ENCODE assay signal across 23 cellular contexts in the genomic region with DNA sequence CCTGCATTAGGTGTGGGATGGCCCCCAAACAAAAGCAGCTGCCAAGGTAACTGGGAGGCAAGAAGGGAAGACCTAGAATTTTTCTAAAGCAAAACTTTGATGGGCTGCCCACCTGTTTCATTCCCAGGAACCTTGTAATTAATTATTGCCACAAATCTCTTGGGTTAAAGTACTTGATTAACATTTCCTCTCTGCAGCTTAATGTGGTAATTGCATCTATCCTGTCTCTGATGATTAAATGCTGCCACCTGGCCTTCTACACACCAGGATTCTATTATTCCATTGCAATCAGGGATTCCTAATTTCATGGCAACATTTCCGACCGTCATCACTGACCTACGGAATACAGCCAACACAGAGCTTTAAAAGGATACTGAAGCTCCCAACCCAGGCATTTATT.
"Had no signal": no experiment of that assay in that cellular context is flagged by ENCODE, and none has a peak within 500 bp of the region (broad histone marks: within the 10 kb centered on the region; RNA-seq: fewer than 3 reads in every experiment).

No MANE protein-coding gene starts in this region.

- H3K27me3 Mint-ChIP-seq: activated naive CD4-positive, alpha-beta T cell treated with anti-CD3 and anti-CD28 coated beads, Interleukin-2, amount 50 U/mL, for 24 hours; activated T-helper 17 cell treated with anti-CD3 and anti-CD28 coated beads, Interleukin-2, amount 50 U/mL, for 72 hours; central memory CD8-positive, alpha-beta T cell had no signal

- H3K4me1 Mint-ChIP-seq: activated CD4-positive, alpha-beta T cell treated with anti-CD3 and anti-CD28 coated beads, Interleukin-2, amount 10 ng/mL, durations not matched to agents 24 days and 14 days; activated naive CD4-positive, alpha-beta T cell treated with anti-CD3 and anti-CD28 coated beads, Interleukin-2, amount 50 U/mL, for 24 hours; activated naive CD8-positive, alpha-beta T cell treated with anti-CD3 and anti-CD28 coated beads, Interleukin-2, amount 10 ng/mL, durations not matched to agents 7 days and 5 days; activated T-helper 17 cell treated with anti-CD3 and anti-CD28 coated beads, Interleukin-2, amount 50 U/mL, for 72 hours; central memory CD8-positive, alpha-beta T cell had no signal

- ATAC-seq: activated CD8-positive, alpha-beta T cell treated with anti-CD3 and anti-CD28 coated beads for 36 hours; activated T-cell treated with anti-CD3 and anti-CD28 coated beads, Interleukin-2, amount 50 U/mL, for 72 hours; activated T-helper 17 cell treated with anti-CD3 and anti-CD28 coated beads, Interleukin-2, amount 50 U/mL, for 72 hours; Panc1 had no signal

- DNase-seq: activated CD4-positive, alpha-beta T cell treated with anti-CD3 and anti-CD28 coated beads, Interleukin-2, amount 50 U/mL, for 4 hours; activated CD8-positive, alpha-beta T cell treated with anti-CD3 and anti-CD28 coated beads for 36 hours; activated effector memory CD4-positive, alpha-beta T cell treated with anti-CD3 and anti-CD28 coated beads, Interleukin-2, amount 50 U/mL, for 16 hours; activated naive CD4-positive, alpha-beta T cell treated with Interleukin-2 at 50 U/mL for 16 hours; activated naive CD8-positive, alpha-beta T cell treated with anti-CD3 and anti-CD28 coated beads, Interleukin-2, amount 10 ng/mL, durations not matched to agents 7 days and 5 days; activated T-cell treated with anti-CD3 and anti-CD28 coated beads, Interleukin-2, amount 50 U/mL, for 1 hour; activated T-cell treated with anti-CD3 and anti-CD28 coated beads, Interleukin-2, amount 50 U/mL, for 72 hours; amygdala; colonic mucosa; Kasumi-1; KG1; NCI-H1694 treated with DMSO at 0.1 percent for 48 hours; NCI-H2029; NCI-H345; NCI-H526; SHP77 had no signal

- H3K4me3 Mint-ChIP-seq: activated CD4-positive, alpha-beta T cell treated with anti-CD3 and anti-CD28 coated beads, Interleukin-2, amount 10 ng/mL, durations not matched to agents 24 days and 14 days; activated CD8-positive, alpha-beta T cell treated with anti-CD3 and anti-CD28 coated beads for 36 hours; activated naive CD4-positive, alpha-beta T cell treated with anti-CD3 and anti-CD28 coated beads, Interleukin-2, amount 50 U/mL, for 24 hours; activated naive CD8-positive, alpha-beta T cell treated with anti-CD3 and anti-CD28 coated beads, Interleukin-2, amount 10 ng/mL, durations not matched to agents 7 days and 5 days; activated T-cell treated with anti-CD3 and anti-CD28 coated beads, Interleukin-2, amount 50 U/mL, for 72 hours; activated T-helper 17 cell treated with anti-CD3 and anti-CD28 coated beads, Interleukin-2, amount 50 U/mL, for 72 hours; central memory CD8-positive, alpha-beta T cell; T-helper 1 cell treated with Interleukin-12 subunit alpha and Interleukin-12 subunit beta and Interleukin-4 antibody, amounts not matched to agents 30 μg/mL and 1 μg/mL, for 36 hours; T-helper 2 cell treated with Interferon-gamma antibody and Interleukin-4, amounts not matched to agents 5 μg/mL and 100 μg/mL, for 36 hours had no signal

- H3K9me3 Mint-ChIP-seq: activated T-helper 17 cell treated with anti-CD3 and anti-CD28 coated beads, Interleukin-2, amount 50 U/mL, for 72 hours; central memory CD8-positive, alpha-beta T cell; T-helper 1 cell treated with Interleukin-12 subunit alpha and Interleukin-12 subunit beta and Interleukin-4 antibody, amounts not matched to agents 30 μg/mL and 1 μg/mL, for 36 hours had no signal

- H3K27ac Mint-ChIP-seq: activated CD4-positive, alpha-beta T cell treated with anti-CD3 and anti-CD28 coated beads, Interleukin-2, amount 10 ng/mL, durations not matched to agents 24 days and 14 days; activated CD8-positive, alpha-beta T cell treated with anti-CD3 and anti-CD28 coated beads for 36 hours; activated naive CD4-positive, alpha-beta T cell treated with anti-CD3 and anti-CD28 coated beads, Interleukin-2, amount 50 U/mL, for 24 hours; activated naive CD8-positive, alpha-beta T cell treated with anti-CD3 and anti-CD28 coated beads, Interleukin-2, amount 10 ng/mL, durations not matched to agents 7 days and 5 days; activated T-cell treated with anti-CD3 and anti-CD28 coated beads, Interleukin-2, amount 50 U/mL, for 72 hours; activated T-helper 17 cell treated with anti-CD3 and anti-CD28 coated beads, Interleukin-2, amount 50 U/mL, for 72 hours; T-helper 1 cell treated with Interleukin-12 subunit alpha and Interleukin-12 subunit beta and Interleukin-4 antibody, amounts not matched to agents 30 μg/mL and 1 μg/mL, for 36 hours; T-helper 2 cell treated with Interferon-gamma antibody and Interleukin-4, amounts not matched to agents 5 μg/mL and 100 μg/mL, for 36 hours had no signal
